Comparison of ENCODE assay signal across 12 cellular contexts in the genomic region with DNA sequence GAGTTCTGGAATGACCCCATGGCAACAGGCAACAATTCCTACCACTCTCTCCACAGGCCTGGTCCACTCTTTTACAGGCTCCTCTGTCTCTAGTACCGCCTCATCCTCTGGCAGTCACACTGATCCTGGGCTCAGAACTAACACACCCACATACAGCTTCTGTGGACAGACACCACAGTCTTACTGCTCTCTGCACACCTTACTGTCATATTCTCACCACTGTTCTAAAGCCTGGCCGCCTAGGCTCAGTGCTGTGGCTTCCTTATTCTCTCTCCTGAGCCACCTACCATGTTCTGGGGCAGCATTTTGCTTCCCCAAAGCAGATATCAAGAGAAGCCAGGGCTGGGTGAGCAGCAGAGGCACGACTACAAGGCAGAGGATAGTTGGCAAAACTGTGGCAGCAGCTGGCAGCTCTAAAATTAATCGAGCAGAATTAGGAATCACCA. TPM values are rescaled to one million over a fixed set of nuclear protein-coding genes. Genes with fewer than 3 reads are reported as not detected.
DNase-seq lines count a peak whose midpoint lies in the region; ATAC-seq and TF ChIP-seq lines count a peak whose summit lies in the region.
"Had no signal": no experiment of that assay in that cellular context is flagged by ENCODE, and none has a peak within 500 bp of the region (broad histone marks: within the 10 kb centered on the region; RNA-seq: fewer than 3 reads in every experiment).

No MANE protein-coding gene starts in this region.

- no peak for ATAC-seq in activated CD4-positive, alpha-beta T cell treated with anti-CD3 and anti-CD28 coated beads for 36 hours
- ATAC-seq in HG03095 (IDR thresholded peaks at IDR 0.05; ENCODE audit: unreplicated experiment) (peak; percentile 53), GM19397 (IDR thresholded peaks at IDR 0.05; ENCODE audit: unreplicated experiment) (no peak), GM19324 (IDR thresholded peaks at IDR 0.05; ENCODE audit: low FRiP score, unreplicated experiment) (no peak)
- no peak for ATAC-seq in effector memory CD8-positive, alpha-beta T cell (replicated peaks)
- ATAC-seq: activated naive CD8-positive, alpha-beta T cell treated with anti-CD3 and anti-CD28 coated beads, Interleukin-2, amount 50 U/mL, for 24 hours had no signal

- no peaks in the 10 kb centered on the region for H3K27me3 Mint-ChIP-seq in activated CD4-positive, alpha-beta T cell treated with anti-CD3 and anti-CD28 coated beads, Interleukin-2, amount 10 ng/mL, durations not matched to agents 24 days and 14 days
- H3K27me3 Mint-ChIP-seq in activated CD4-positive, alpha-beta T cell treated with anti-CD3 and anti-CD28 coated beads for 36 hours, result no peaks in the 10 kb centered on the region
- no peaks in the 10 kb centered on the region for H3K27me3 Mint-ChIP-seq in effector memory CD8-positive, alpha-beta T cell
- no peaks in the 10 kb centered on the region for H3K27me3 Mint-ChIP-seq in progenitor cell of endocrine pancreas
- H3K27me3 Mint-ChIP-seq: activated naive CD8-positive, alpha-beta T cell treated with anti-CD3 and anti-CD28 coated beads, Interleukin-2, amount 50 U/mL, for 24 hours had no signal

- no peaks in the 10 kb centered on the region for H3K9me3 Mint-ChIP-seq in activated CD4-positive, alpha-beta T cell treated with anti-CD3 and anti-CD28 coated beads, Interleukin-2, amount 10 ng/mL, durations not matched to agents 24 days and 14 days
- H3K9me3 Mint-ChIP-seq in activated CD4-positive, alpha-beta T cell treated with anti-CD3 and anti-CD28 coated beads for 36 hours (ENCODE audit: low read depth), result no peaks in the 10 kb centered on the region
- no peaks in the 10 kb centered on the region for H3K9me3 Mint-ChIP-seq in effector memory CD8-positive, alpha-beta T cell
- no peaks in the 10 kb centered on the region for H3K9me3 Mint-ChIP-seq in progenitor cell of endocrine pancreas (ENCODE audit: low read depth)
- H3K9me3 Mint-ChIP-seq: activated naive CD8-positive, alpha-beta T cell treated with anti-CD3 and anti-CD28 coated beads, Interleukin-2, amount 50 U/mL, for 24 hours had no signal

- peak overlapping the region; percentile 51 for H3K27ac Mint-ChIP-seq in activated CD4-positive, alpha-beta T cell treated with anti-CD3 and anti-CD28 coated beads, Interleukin-2, amount 10 ng/mL, durations not matched to agents 24 days and 14 days
- H3K27ac Mint-ChIP-seq in activated CD4-positive, alpha-beta T cell treated with anti-CD3 and anti-CD28 coated beads for 36 hours, result no peak overlapping the region
- H3K27ac Mint-ChIP-seq in effector memory CD8-positive, alpha-beta T cell, result peak overlapping the region; percentile 64 to 90
- H3K27ac Mint-ChIP-seq in progenitor cell of endocrine pancreas, result peak overlapping the region; percentile 66

- H3K4me3 Mint-ChIP-seq in activated CD4-positive, alpha-beta T cell treated with anti-CD3 and anti-CD28 coated beads, Interleukin-2, amount 10 ng/mL, durations not matched to agents 24 days and 14 days, result no peak overlapping the region
- H3K4me3 Mint-ChIP-seq in activated CD4-positive, alpha-beta T cell treated with anti-CD3 and anti-CD28 coated beads for 36 hours, result no peak overlapping the region
- no peak overlapping the region for H3K4me3 Mint-ChIP-seq in effector memory CD8-positive, alpha-beta T cell
- no peak overlapping the region for H3K4me3 Mint-ChIP-seq in progenitor cell of endocrine pancreas (ENCODE audit: low read depth)
- H3K4me3 Mint-ChIP-seq: activated naive CD8-positive, alpha-beta T cell treated with anti-CD3 and anti-CD28 coated beads, Interleukin-2, amount 50 U/mL, for 24 hours had no signal

- CTCF ChIA-PET in activated CD4-positive, alpha-beta T cell treated with anti-CD3 and anti-CD28 coated beads for 36 hours (lab: Charles Lee), result no interaction called here

- peaks cover 15% of the 10 kb centered on the region for H3K4me1 Mint-ChIP-seq in activated CD4-positive, alpha-beta T cell treated with anti-CD3 and anti-CD28 coated beads, Interleukin-2, amount 10 ng/mL, durations not matched to agents 24 days and 14 days
- peaks cover 12% of the 10 kb centered on the region for H3K4me1 Mint-ChIP-seq in activated CD4-positive, alpha-beta T cell treated with anti-CD3 and anti-CD28 coated beads for 36 hours
- peaks cover 23 to 29% of the 10 kb centered on the region in 2 donors for H3K4me1 Mint-ChIP-seq in effector memory CD8-positive, alpha-beta T cell (ENCODE audit: low read depth in 2 of 2)
- no peaks in the 10 kb centered on the region for H3K4me1 Mint-ChIP-seq in progenitor cell of endocrine pancreas (ENCODE audit: low read depth)

- DNase-seq in activated CD4-positive, alpha-beta T cell treated with anti-CD3 and anti-CD28 coated beads, Interleukin-2, amount 10 ng/mL, durations not matched to agents 24 days and 14 days, result no peak
- no peak for DNase-seq in activated CD4-positive, alpha-beta T cell treated with anti-CD3 and anti-CD28 coated beads for 36 hours
- DNase-seq in effector memory CD8-positive, alpha-beta T cell, result no peak
- DNase-seq in progenitor cell of endocrine pancreas (ENCODE audit: low spot score, unreplicated experiment), result no peak
- DNase-seq in NCI-H1048 (lab: John Stamatoyannopoulos, UW), result no peak
- DNase-seq: activated CD8-positive, alpha-beta memory T cell treated with anti-CD3 and anti-CD28 coated beads for 24 hours; activated naive CD8-positive, alpha-beta T cell treated with anti-CD3 and anti-CD28 coated beads, Interleukin-2, amount 50 U/mL, for 24 hours; DMS153; NCI-H1930 had no signal

- POLR2A ChIA-PET in activated CD4-positive, alpha-beta T cell treated with anti-CD3 and anti-CD28 coated beads for 36 hours (lab: Charles Lee), result no interaction called here

- TF ChIP-seq CTCF in progenitor cell of endocrine pancreas (IDR thresholded peaks at IDR 0.05; ENCODE audit: unreplicated experiment), result no peak

- H3K36me3 Mint-ChIP-seq in activated CD4-positive, alpha-beta T cell treated with anti-CD3 and anti-CD28 coated beads, Interleukin-2, amount 10 ng/mL, durations not matched to agents 24 days and 14 days (ENCODE audit: low read depth), result peaks cover 46% of the 10 kb centered on the region
- H3K36me3 Mint-ChIP-seq in activated CD4-positive, alpha-beta T cell treated with anti-CD3 and anti-CD28 coated beads for 36 hours (ENCODE audit: low read depth), result peaks cover 17% of the 10 kb centered on the region
- peaks cover 37% of the 10 kb centered on the region for H3K36me3 Mint-ChIP-seq in effector memory CD8-positive, alpha-beta T cell (ENCODE audit: insufficient read depth)
- peaks cover 8% of the 10 kb centered on the region for H3K36me3 Mint-ChIP-seq in progenitor cell of endocrine pancreas (ENCODE audit: insufficient read depth)

- intact Hi-C loops in activated CD4-positive, alpha-beta T cell treated with anti-CD3 and anti-CD28 coated beads, Interleukin-2, amount 10 ng/mL, durations not matched to agents 24 days and 14 days (cut with micrococcal nuclease), result no loop called here
- intact Hi-C loops in activated CD4-positive, alpha-beta T cell treated with anti-CD3 and anti-CD28 coated beads for 36 hours (cut with DNase I, micrococcal nuclease), result no loop called here

RNA-seq across cellular contexts. Expression of a gene that starts 14.8 kb away (rescaled TPM):
- 74.4 and 75.3 TPM in 2 replicates for total RNA-seq in activated CD4-positive, alpha-beta T cell treated with anti-CD3 and anti-CD28 coated beads, Interleukin-2, amount 10 ng/mL, durations not matched to agents 24 days and 14 days
- total RNA-seq in activated CD4-positive, alpha-beta T cell treated with anti-CD3 and anti-CD28 coated beads for 36 hours, result 10 to 100 TPM; 44.3 to 50.4 TPM
- 31.9 and 33.8 TPM in 2 replicates for total RNA-seq in progenitor cell of endocrine pancreas

RNA-seq across cellular contexts. Expression of a gene that starts 46.1 kb away (rescaled TPM):
- 67.4 and 74.3 TPM in 2 replicates for total RNA-seq in activated CD4-positive, alpha-beta T cell treated with anti-CD3 and anti-CD28 coated beads, Interleukin-2, amount 10 ng/mL, durations not matched to agents 24 days and 14 days
- 10 to 100 TPM; 47.6 to 49.4 TPM for total RNA-seq in activated CD4-positive, alpha-beta T cell treated with anti-CD3 and anti-CD28 coated beads for 36 hours
- 61.6 and 62.0 TPM in 2 replicates for total RNA-seq in progenitor cell of endocrine pancreas
